29 cellular contexts compared by ENCODE assay signal in the genomic region with DNA sequence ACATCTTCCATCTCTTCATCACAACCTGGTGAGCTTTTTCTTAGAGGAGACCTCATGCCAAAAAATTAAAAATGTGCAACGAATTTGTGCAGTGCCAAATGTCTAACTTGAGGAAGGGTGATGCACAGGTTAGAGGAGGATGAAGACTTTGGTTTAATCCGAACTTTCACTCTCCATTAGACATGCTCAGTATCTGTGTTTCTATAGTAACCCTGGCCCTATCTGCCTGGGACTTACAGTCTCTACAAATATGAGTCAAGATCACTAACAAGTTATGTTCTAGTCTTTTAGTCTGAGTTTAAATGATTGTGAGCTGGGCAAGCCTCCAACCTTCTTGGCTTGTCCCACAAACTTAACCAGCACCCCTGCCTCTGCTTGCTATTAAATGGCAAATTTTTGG.
"Had no signal": no experiment of that assay in that cellular context is flagged by ENCODE, and none has a peak within 500 bp of the region (broad histone marks: within the 10 kb centered on the region; RNA-seq: fewer than 3 reads in every experiment).

No MANE protein-coding gene starts in this region.

- H3K4me3 Mint-ChIP-seq: naive thymus-derived CD8-positive, alpha-beta T cell; nephron; neural crest cell; stimulated activated naive CD8-positive, alpha-beta T cell treated with anti-CD3 and anti-CD28 coated beads, Interleukin-15, Interleukin-2, amounts not matched to agents 100 ng/mL and 50 ng/mL, for 24 hours had no signal

- ATAC-seq: left colon; left lung; lower lobe of right lung; naive thymus-derived CD8-positive, alpha-beta T cell; pancreas; right cardiac atrium; sciatic nerve; upper lobe of right lung had no signal

- H3K9me3 Mint-ChIP-seq: nephron, neural crest cell had no signal

- H3K36me3 ChIP-seq: left lung, lower lobe of right lung, pancreas, prostate gland, suprapubic skin, thoracic aorta, tibial artery, upper lobe of right lung had no signal

- H3K27me3 ChIP-seq: left lung, suprapubic skin, tibial artery, upper lobe of right lung had no signal

- H3K27ac ChIP-seq: left lung, lower lobe of right lung, pancreas, prostate gland, skin epidermis, suprapubic skin, thoracic aorta, tibial artery, upper lobe of right lung had no signal

- H3K27me3 Mint-ChIP-seq: naive thymus-derived CD8-positive, alpha-beta T cell; stimulated activated naive CD8-positive, alpha-beta T cell treated with anti-CD3 and anti-CD28 coated beads, Interleukin-15, Interleukin-2, amounts not matched to agents 100 ng/mL and 50 ng/mL, for 24 hours had no signal

- H3K36me3 Mint-ChIP-seq: naive thymus-derived CD8-positive, alpha-beta T cell had no signal

- H3K9me3 ChIP-seq: left lung, lower lobe of right lung, pancreas, prostate gland, suprapubic skin, thoracic aorta, tibial artery, upper lobe of right lung had no signal

- H3K27ac Mint-ChIP-seq: naive thymus-derived CD8-positive, alpha-beta T cell; nephron; stimulated activated naive CD8-positive, alpha-beta T cell treated with anti-CD3 and anti-CD28 coated beads, Interleukin-15, Interleukin-2, amounts not matched to agents 100 ng/mL and 50 ng/mL, for 24 hours had no signal

- H3K4me3 ChIP-seq: left lung, lower lobe of right lung, pancreas, prostate gland, skin epidermis, suprapubic skin, thoracic aorta, tibial artery, upper lobe of right lung had no signal

- H3K4me1 Mint-ChIP-seq: naive thymus-derived CD8-positive, alpha-beta T cell; nephron; neural crest cell had no signal

- H3K4me1 ChIP-seq: left lung, lower lobe of right lung, pancreas, prostate gland, suprapubic skin, tibial artery had no signal

- DNase-seq: hippocampal formation; kidney; left colon; left lung; lower lobe of right lung; mammary epithelial cell; mesenchymal stem cell; naive thymus-derived CD8-positive, alpha-beta T cell; nucleus accumbens; pancreas; posterior cingulate gyrus; retina; right cardiac atrium; stimulated activated CD4-positive, alpha-beta T cell treated with anti-CD3 and anti-CD28 coated beads, Interleukin-12 subunit alpha, Interleukin-12 subunit beta, amount 100 ng/mL, for 4 hours; stimulated activated CD4-positive, alpha-beta T cell treated with anti-CD3 and anti-CD28 coated beads, Interleukin-15, amount 100 ng/mL, for 24 hours; stimulated activated CD4-positive, alpha-beta T cell treated with anti-CD3 and anti-CD28 coated beads, Interleukin-2, amount 100 ng/mL, for 24 hours; stimulated activated CD4-positive, alpha-beta T cell treated with anti-CD3 and anti-CD28 coated beads, Interleukin-4, amount 100 ng/mL, for 1 hour; stimulated activated naive CD4-positive, alpha-beta T cell; tibial artery; trophoblast cell; upper lobe of right lung had no signal
